ENCODE assay signal across 13 cellular contexts in genomic region chr20:61764471-61765020, GRCh38.
DNase-seq lines count a peak whose midpoint lies in the region; ATAC-seq and TF ChIP-seq lines count a peak whose summit lies in the region.
"Had no signal": no experiment of that assay in that cellular context is flagged by ENCODE, and none has a peak within 500 bp of the region (broad histone marks: within the 10 kb centered on the region; RNA-seq: fewer than 3 reads in every experiment).

No MANE protein-coding gene starts in this region.

- H3K36me3 ChIP-seq in KOPT-K1 (ENCODE audit: insufficient read depth, low read length), result no peaks in the 10 kb centered on the region
- no peaks in the 10 kb centered on the region for H3K36me3 ChIP-seq in endodermal cell (ENCODE audit: control insufficient read depth, insufficient read depth, low read length)
- H3K36me3 ChIP-seq in neuronal stem cell (replicated peaks in 1 of 2; ENCODE audit: control insufficient read depth in 2 of 2, insufficient read depth in 2 of 2, low read length in 2 of 2), result no peaks in the 10 kb centered on the region
- no peaks in the 10 kb centered on the region for H3K36me3 ChIP-seq in spleen
- H3K36me3 ChIP-seq in body of pancreas (replicated peaks in 1 of 2; ENCODE audit: insufficient read depth in 1 of 2, low read depth in 2 of 2), result no peaks in the 10 kb centered on the region
- H3K36me3 ChIP-seq: BLaER1 treated with 17β-estradiol and CSF1 and Interleukin-3, amounts not matched to agents 10 nM and 100 nM had no signal

- no peak overlapping the region for H3K4me2 ChIP-seq in neuronal stem cell (ENCODE audit: insufficient read depth, low read length, poor library complexity, severe bottlenecking)
- H3K4me2 ChIP-seq: GM23338 had no signal

- H4K8ac ChIP-seq in neuronal stem cell (ENCODE audit: low read depth, low read length), result no peak overlapping the region

- H3K4me1 ChIP-seq in endodermal cell (ENCODE audit: control insufficient read depth, insufficient read depth, low read length) (no peaks in the 10 kb centered on the region), neuronal stem cell (ENCODE audit: control insufficient read depth in 2 of 2, insufficient read depth in 1 of 2, low read depth in 1 of 2, low read length in 2 of 2) (peaks cover 0 to 9% of the 10 kb centered on the region in 2 donors), spleen (no peaks in the 10 kb centered on the region), body of pancreas (no peaks in the 10 kb centered on the region)

- H3K27ac ChIP-seq in KOPT-K1 (ENCODE audit: low read depth, low read length, poor library complexity, severe bottlenecking) (peak overlapping the region; percentile 38), endodermal cell (ENCODE audit: low read depth, low read length) (no peak overlapping the region), neuronal stem cell (replicated peaks; ENCODE audit: low read length) (no peak overlapping the region), spleen (no peak overlapping the region), body of pancreas (no peak overlapping the region)
- H3K27ac ChIP-seq: BLaER1 treated with 17β-estradiol and CSF1 and Interleukin-3, amounts not matched to agents 10 nM and 100 nM had no signal

- H3K4me1 Mint-ChIP-seq in endodermal cell, result no peaks in the 10 kb centered on the region
- H3K4me1 Mint-ChIP-seq: CD4-positive, CD25-positive, alpha-beta regulatory T cell had no signal

- no peaks in the 10 kb centered on the region for H3K9me3 ChIP-seq in KOPT-K1 (ENCODE audit: insufficient read depth, low read length, poor library complexity, severe bottlenecking)
- no peaks in the 10 kb centered on the region for H3K9me3 ChIP-seq in endodermal cell (ENCODE audit: control insufficient read depth, low read length)
- H3K9me3 ChIP-seq in neuronal stem cell (replicated peaks in 1 of 2; ENCODE audit: control insufficient read depth in 2 of 2, insufficient read depth in 1 of 2, low read depth in 1 of 2, low read length in 2 of 2), result no peaks in the 10 kb centered on the region
- no peaks in the 10 kb centered on the region for H3K9me3 ChIP-seq in spleen
- H3K9me3 ChIP-seq in body of pancreas, result no peaks in the 10 kb centered on the region
- H3K9me3 ChIP-seq: BLaER1 treated with 17β-estradiol and CSF1 and Interleukin-3, amounts not matched to agents 10 nM and 100 nM had no signal

- TF ChIP-seq POLR2A in spleen (IDR thresholded peaks at IDR 0.05) (no peak), body of pancreas (IDR thresholded peaks at IDR 0.05) (no peak)

- DNase-seq in endodermal cell (peak; percentile 28), neuronal stem cell (ENCODE audit: low spot score) (no peak), spleen (peak; percentile 37), cerebellar cortex (ENCODE audit: low spot score) (no peak), NCI-H526 (lab: John Stamatoyannopoulos, UW) (no peak), body of pancreas (no peak), amniotic stem cell (lab: John Stamatoyannopoulos, UW) (no peak)
- DNase-seq: ACHN; CD4-positive, CD25-positive, alpha-beta regulatory T cell; H7 had no signal

- no peak for TF ChIP-seq CTCF in endodermal cell (conservative IDR thresholded peaks at IDR 0.05)
- TF ChIP-seq CTCF in spleen (IDR thresholded peaks at IDR 0.05 in 8 of 11, conservative IDR thresholded peaks at IDR 0.05 in 3 of 11), result no peak
- TF ChIP-seq CTCF in body of pancreas (IDR thresholded peaks at IDR 0.05), result no peak

- no peak overlapping the region for H2BK120ac ChIP-seq in neuronal stem cell (ENCODE audit: low read depth, low read length)

- H3K9me3 Mint-ChIP-seq in endodermal cell, result no peaks in the 10 kb centered on the region
- H3K9me3 Mint-ChIP-seq: GM23338 had no signal

- H3K18ac ChIP-seq in neuronal stem cell (ENCODE audit: low read length), result peak overlapping the region; percentile 66

- H3K4me3 Mint-ChIP-seq in endodermal cell, result no peak overlapping the region
- H3K4me3 Mint-ChIP-seq: CD4-positive, CD25-positive, alpha-beta regulatory T cell; GM23338 had no signal

- H3K36me3 Mint-ChIP-seq in endodermal cell (ENCODE audit: low read depth), result no peaks in the 10 kb centered on the region
- H3K36me3 Mint-ChIP-seq: CD4-positive, CD25-positive, alpha-beta regulatory T cell had no signal

- no peaks in the 10 kb centered on the region for H3K27me3 ChIP-seq in endodermal cell (ENCODE audit: control insufficient read depth, insufficient read depth, low read length, poor library complexity, severe bottlenecking)
- H3K27me3 ChIP-seq in neuronal stem cell (ENCODE audit: control insufficient read depth in 3 of 3, insufficient read depth in 3 of 3, low read depth in 1 of 3, low read length in 3 of 3), result no peaks in the 10 kb centered on the region
- peaks cover 0 to 21% (median 0%) of the 10 kb centered on the region in 7 donors for H3K27me3 ChIP-seq in spleen (replicated peaks in 1 of 7)
- H3K27me3 ChIP-seq in body of pancreas, result no peaks in the 10 kb centered on the region
- H3K27me3 ChIP-seq: BLaER1 treated with 17β-estradiol and CSF1 and Interleukin-3, amounts not matched to agents 10 nM and 100 nM had no signal

- no peak overlapping the region for H2BK5ac ChIP-seq in neuronal stem cell (ENCODE audit: low read length)

- no peak for ATAC-seq in body of pancreas
- ATAC-seq: GM23338 had no signal

- H2AK5ac ChIP-seq in neuronal stem cell (ENCODE audit: low read depth, low read length), result peak overlapping the region; percentile 81

- no peak overlapping the region for H3K4ac ChIP-seq in neuronal stem cell (ENCODE audit: low read length)

- intact Hi-C loops in spleen (cut with DNase I; ENCODE audit: low total_unique reads) (no loop called here), body of pancreas (cut with DNase I) (no loop called here)

- peak overlapping the region; percentile 38 for H2BK15ac ChIP-seq in neuronal stem cell (ENCODE audit: low read length)

- no peak overlapping the region for H3K9ac ChIP-seq in endodermal cell (ENCODE audit: extremely low read depth, low read length, poor library complexity, severe bottlenecking)
- H3K9ac ChIP-seq in neuronal stem cell (ENCODE audit: low read depth, low read length, poor library complexity), result no peak overlapping the region
- H3K9ac ChIP-seq: BLaER1 treated with 17β-estradiol and CSF1 and Interleukin-3, amounts not matched to agents 10 nM and 100 nM had no signal

- no peaks in the 10 kb centered on the region for H3K79me1 ChIP-seq in neuronal stem cell (ENCODE audit: low read depth, low read length)

- no peak overlapping the region for H4K91ac ChIP-seq in neuronal stem cell (ENCODE audit: low read depth, low read length, poor library complexity)

- H3K23ac ChIP-seq in neuronal stem cell (ENCODE audit: low read depth, low read length, poor library complexity), result peak overlapping the region; percentile 57

- no peak overlapping the region for H3K27ac Mint-ChIP-seq in endodermal cell
- H3K27ac Mint-ChIP-seq: CD4-positive, CD25-positive, alpha-beta regulatory T cell; GM23338 had no signal

- no peak overlapping the region for H2BK12ac ChIP-seq in neuronal stem cell (ENCODE audit: low read length)

- H3K14ac ChIP-seq in neuronal stem cell (ENCODE audit: low read length), result no peak overlapping the region

- H2AFZ ChIP-seq in neuronal stem cell (ENCODE audit: low read length), result no peak overlapping the region
- H2AFZ ChIP-seq: GM23338 had no signal

- peaks cover 14% of the 10 kb centered on the region for H3K27me3 Mint-ChIP-seq in endodermal cell (ENCODE audit: insufficient read depth)
- H3K27me3 Mint-ChIP-seq: CD4-positive, CD25-positive, alpha-beta regulatory T cell had no signal

- no peak overlapping the region for H3K4me3 ChIP-seq in endodermal cell (ENCODE audit: low read length)
- no peak overlapping the region for H3K4me3 ChIP-seq in neuronal stem cell (ENCODE audit: low read length in 2 of 2)
- no peak overlapping the region for H3K4me3 ChIP-seq in spleen
- H3K4me3 ChIP-seq in body of pancreas, result no peak overlapping the region
- H3K4me3 ChIP-seq: BLaER1 treated with 17β-estradiol and CSF1 and Interleukin-3, amounts not matched to agents 10 nM and 100 nM; GM23338 had no signal

- 82 to 95% methylated on average over 7 to 17 of the region's 17 CpGs for WGBS in endodermal cell (ENCODE audit: insufficient coverage in 1 of 2, insufficient read length in 1 of 2), 2 experiments
- WGBS in neuronal stem cell (ENCODE audit: extremely low coverage in 2 of 2, insufficient read length in 2 of 2, insufficient replicate concordance in 1 of 2), 2 donors, result no CpG with 5 or more reads among the region's 17 CpGs
- 80 to 90% (median 84%) methylated on average over 17 of the region's 17 CpGs for WGBS in spleen, 5 donors
- 57 to 62% methylated on average over 16 to 17 of the region's 17 CpGs for WGBS in body of pancreas, 2 donors

Comparison
In these comparisons a context has a peak if more than half of its experiments do, and no peak if none do; other contexts are left out.
1. DNase-seq: peak in endodermal cell (single experiment) and spleen (single experiment); none in neuronal stem cell (single experiment), cerebellar cortex (single experiment), NCI-H526 (0 of 2), body of pancreas (0 of 4) and amniotic stem cell (single experiment).